Comparison of ENCODE assay signal across 1 cellular context in the genomic region with DNA sequence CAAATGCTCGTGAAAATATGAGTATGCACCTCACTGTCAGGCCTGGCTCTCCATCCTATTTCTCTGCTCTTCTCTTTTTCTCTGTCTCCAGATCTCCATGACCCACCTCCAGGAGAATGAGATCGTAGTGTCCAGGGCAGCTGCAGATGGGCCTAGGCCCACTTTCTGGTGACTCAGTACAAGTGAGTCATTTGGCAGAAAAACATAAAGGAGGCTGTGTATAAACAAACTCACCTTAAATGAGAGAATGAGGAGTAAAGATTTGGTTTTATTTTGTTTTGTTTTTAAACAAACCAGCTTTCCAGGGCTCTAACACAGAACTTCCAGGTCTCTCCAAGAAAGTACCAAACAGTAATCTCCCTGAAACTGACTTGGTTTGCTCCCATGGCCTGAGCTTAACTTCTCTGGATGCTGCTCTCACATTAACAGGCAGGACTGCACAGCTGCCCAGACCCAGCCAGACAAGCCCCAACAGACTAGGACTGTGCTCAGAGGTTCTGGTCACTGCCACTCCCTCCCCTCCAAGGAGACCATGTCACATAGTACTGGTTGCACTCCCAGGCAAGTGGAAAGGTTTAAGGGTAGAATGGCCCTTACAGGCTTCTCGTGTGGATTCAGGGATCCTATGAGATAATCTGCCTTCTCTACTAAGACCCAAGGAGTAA.
TF ChIP-seq lines count a peak whose summit lies in the region.

No MANE protein-coding gene starts in this region.

TF ChIP-seq in H1, 55 proteins besides CTCF, POLR2A, EP300 and RAD21:
- TF ChIP-seq POU5F1 (IDR thresholded peaks at IDR 0.05; ENCODE audit: low read depth, low read length) (no peak), JUND (IDR thresholded peaks at IDR 0.05; ENCODE audit: low read length) (no peak), ZNF274 (IDR thresholded peaks at IDR 0.05; ENCODE audit: borderline replicate concordance, extremely low read depth, low read length) (no peak), SUZ12 (IDR thresholded peaks at IDR 0.05; ENCODE audit: low read length) (no peak), GABPA (IDR thresholded peaks at IDR 0.05; ENCODE audit: borderline replicate concordance, insufficient read depth, low read length) (no peak), CHD1 (IDR thresholded peaks at IDR 0.05; ENCODE audit: low read depth, low read length) (no peak), ASH2L (IDR thresholded peaks at IDR 0.05; ENCODE audit: low read length) (no peak), BRCA1 (IDR thresholded peaks at IDR 0.05; ENCODE audit: low read depth, low read length) (no peak), YY1 (IDR thresholded peaks at IDR 0.05; ENCODE audit: low read depth, low read length) (no peak), SRF (IDR thresholded peaks at IDR 0.05; ENCODE audit: low read depth, low read length) (no peak), SIN3A (conservative IDR thresholded peaks at IDR 0.05 in 1 of 2, IDR thresholded peaks at IDR 0.05 in 1 of 2; ENCODE audit: low read depth in 1 of 2, low read length in 2 of 2) (no peak)
